Comparison of ENCODE assay signal across 8 cellular contexts in genomic region chr1:3856923-3857790, GRCh38. TPM values are rescaled to one million over a fixed set of nuclear protein-coding genes. Genes with fewer than 3 reads are reported as not detected.
A peak's percentile ranks its signal among the peaks of the same experiment; 100 is the strongest.
DNase-seq lines count a peak whose midpoint lies in the region; ATAC-seq and TF ChIP-seq lines count a peak whose summit lies in the region.

TSS of gene CEP104 (minus strand) at chr1:3857211. CDS start at chr1:3852407, 4,804 bp downstream.
TSS of gene DFFB (plus strand) at chr1:3857476. CDS start at chr1:3857604, 128 bp downstream.

- peak; percentile 95 for ATAC-seq in gastroesophageal sphincter

- peak within 1 kb of the TSS; percentile 52 for H3K27ac ChIP-seq in SJSA1
- H3K27ac ChIP-seq in gastroesophageal sphincter = peak within 1 kb of the TSS; percentile 44 to 85 (median 84)
- peak within 1 kb of the TSS; percentile 95 for H3K27ac ChIP-seq in neutrophil

- no peak for TF ChIP-seq EP300 in gastroesophageal sphincter (IDR thresholded peaks at IDR 0.05)

- H3K4me3 ChIP-seq in HAP-1 = peak within 1 kb of the TSS; percentile 97
- H3K4me3 ChIP-seq in MG63 = peak within 1 kb of the TSS; percentile 78
- H3K4me3 ChIP-seq in SJSA1 = peak within 1 kb of the TSS; percentile 95
- peak within 1 kb of the TSS; percentile 81 to 96 for H3K4me3 ChIP-seq in gastroesophageal sphincter
- peak within 1 kb of the TSS; percentile 92 to 94 for H3K4me3 ChIP-seq in neutrophil (ENCODE audit: low read depth in 1 of 2, low read length in 1 of 2)

- WGBS in gastroesophageal sphincter (ENCODE audit: low coverage in 1 of 2), 2 donors = no CpG with 5 or more reads among the region's 73 CpGs

- H3K36me3 ChIP-seq in HAP-1 (replicated peaks) (no peaks in the 10 kb centered on the region), MG63 (no peaks in the 10 kb centered on the region), SJSA1 (peaks cover 8% of the 10 kb centered on the region), gastroesophageal sphincter (peaks cover 0 to 13% of the 10 kb centered on the region in 2 donors), neutrophil (peaks cover under 1% of the 10 kb centered on the region)

- TF ChIP-seq CTCF in gastroesophageal sphincter (IDR thresholded peaks at IDR 0.05) (peak in 1 of 4 experiments; percentile 44), neutrophil (IDR thresholded peaks at IDR 0.05) (peak; percentile 68)

- peak; percentile 87 for DNase-seq in GDM1 (lab: John Stamatoyannopoulos, UW)
- DNase-seq in HAP-1 (ENCODE audit: low spot score in 2 of 2) = peak; percentile 95
- peak; percentile 78 for DNase-seq in MG63
- DNase-seq in SJSA1 (ENCODE audit: low read depth in 1 of 2, low spot score in 2 of 2) = peak; percentile 78 to 94
- peak; percentile 97 for DNase-seq in activated naive CD4-positive, alpha-beta T cell treated with Interleukin-2 at 50 U/mL for 16 hours
- DNase-seq in superior temporal gyrus (ENCODE audit: extremely low spot score) = peak; percentile 89

- no peaks in the 10 kb centered on the region for H3K9me3 ChIP-seq in HAP-1
- H3K9me3 ChIP-seq in MG63 = no peaks in the 10 kb centered on the region
- no peaks in the 10 kb centered on the region; the same call in 1 of the 2 replicates for H3K9me3 ChIP-seq in SJSA1 (replicated peaks)
- no peaks in the 10 kb centered on the region for H3K9me3 ChIP-seq in gastroesophageal sphincter
- H3K9me3 ChIP-seq in neutrophil = no peaks in the 10 kb centered on the region

- in situ Hi-C loops in HAP-1 (cut with MboI; ENCODE audit: low sequenced_read_pairs) = no loop called here

- TF ChIP-seq POLR2A in gastroesophageal sphincter (IDR thresholded peaks at IDR 0.05) = peak; percentile 58 to 62

- no peaks in the 10 kb centered on the region for H3K27me3 ChIP-seq in HAP-1 (ENCODE audit: low read depth)
- no peaks in the 10 kb centered on the region for H3K27me3 ChIP-seq in MG63
- no peaks in the 10 kb centered on the region for H3K27me3 ChIP-seq in SJSA1 (replicated peaks)
- no peaks in the 10 kb centered on the region for H3K27me3 ChIP-seq in gastroesophageal sphincter
- no peaks in the 10 kb centered on the region for H3K27me3 ChIP-seq in neutrophil

- H3K4me1 ChIP-seq in HAP-1 (peaks cover 14% of the 10 kb centered on the region; the same call in 1 of the 2 replicates), SJSA1 (replicated peaks) (peaks cover 19% of the 10 kb centered on the region), gastroesophageal sphincter (peaks cover 0 to 34% (median 17%) of the 10 kb centered on the region in 3 donors), neutrophil (ENCODE audit: control insufficient read depth in 1 of 2, insufficient read depth in 1 of 2, low read depth in 1 of 2, low read length in 1 of 2) (peaks cover 23 to 26% of the 10 kb centered on the region in 2 experiments)

RNA-seq across cellular contexts. Expression of gene CEP104, which starts in this region (rescaled TPM):
- total RNA-seq in MG63 (2014; rRNA removed; shearing (Covaris generic); ENCODE audit: low replicate concordance) = 4.9 TPM in 2 replicates
- 14.8 and 51.1 TPM in 2 replicates for total RNA-seq in SJSA1 (2014; rRNA removed; shearing (Covaris generic))
- total RNA-seq in gastroesophageal sphincter = 10 to 100 TPM; 29.3 to 78.2 (median 41.8) TPM

RNA-seq across cellular contexts. Expression of gene DFFB, which starts in this region (rescaled TPM):
- 12.7 and 19.1 TPM in 2 replicates for total RNA-seq in MG63 (2014; rRNA removed; shearing (Covaris generic); ENCODE audit: low replicate concordance)
- total RNA-seq in SJSA1 (2014; rRNA removed; shearing (Covaris generic)) = 2.8 and 11.9 TPM in 2 replicates
- 10 to 100 TPM in 1 of 4 donors, 1 to 10 TPM in 3; 1.9 to 14.6 (median 7.7) TPM for total RNA-seq in gastroesophageal sphincter

Comparison
In these comparisons a context has a peak if more than half of its experiments do, and no peak if none do; other contexts are left out.
1. Peak in every context shown above with its lines: DNase-seq, ATAC-seq, H3K4me3 ChIP-seq and H3K27ac ChIP-seq.